In the genomic region with DNA sequence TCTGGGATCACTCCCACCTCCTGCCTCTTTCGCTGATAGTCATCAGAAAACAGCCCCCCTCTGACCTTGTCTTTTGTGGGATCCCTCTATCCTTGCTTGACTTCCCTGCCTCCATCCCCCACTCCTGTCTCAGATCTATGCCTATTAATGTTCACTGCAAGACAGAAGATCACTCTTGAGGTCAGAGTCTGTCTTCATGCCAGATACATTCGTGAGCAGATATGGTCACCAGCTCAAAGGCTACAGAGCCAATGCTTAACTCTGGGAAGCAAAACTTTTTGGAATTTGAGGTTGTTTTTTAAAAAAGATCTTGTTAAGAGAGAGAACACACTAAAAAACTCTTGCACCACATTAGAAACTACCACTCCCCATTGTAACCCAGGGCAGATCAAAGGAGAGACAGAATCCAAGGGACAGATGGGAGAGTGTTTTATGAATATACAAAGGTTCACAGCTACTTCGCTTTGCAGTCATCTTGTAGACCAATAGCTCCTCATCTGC, we compare ENCODE assay signal across 10 cellular contexts. TPM values are rescaled to one million over a fixed set of nuclear protein-coding genes. Genes with fewer than 3 reads are reported as not detected.
A peak's percentile ranks its signal among the peaks of the same experiment; 100 is the strongest.
DNase-seq lines count a peak whose midpoint lies in the region; TF ChIP-seq lines count a peak whose summit lies in the region.
"Had no signal": no experiment of that assay in that cellular context is flagged by ENCODE, and none has a peak within 500 bp of the region (broad histone marks: within the 10 kb centered on the region; RNA-seq: fewer than 3 reads in every experiment).

No MANE protein-coding gene starts in this region.

- peaks cover 82% of the 10 kb centered on the region for H3K4me1 ChIP-seq in ectodermal cell (ENCODE audit: control insufficient read depth, insufficient read depth, low read length)
- peaks cover 74% of the 10 kb centered on the region for H3K4me1 ChIP-seq in mesodermal cell (ENCODE audit: control insufficient read depth, insufficient read depth, low read length, poor library complexity, severe bottlenecking)
- H3K4me1 ChIP-seq in thyroid gland = peaks cover 93 to 98% of the 10 kb centered on the region in 2 donors

- no peak overlapping the region for H3K4me3 ChIP-seq in ectodermal cell (ENCODE audit: insufficient read depth, low read depth, low read length)
- H3K4me3 ChIP-seq in mesodermal cell (ENCODE audit: extremely low read depth, insufficient read depth, low read length, poor library complexity, severe bottlenecking) = no peak overlapping the region
- no peak overlapping the region for H3K4me3 ChIP-seq in thyroid gland (replicated peaks in 1 of 3)
- H3K4me3 ChIP-seq: HAP-1 had no signal

- H3K9me3 ChIP-seq in ectodermal cell (ENCODE audit: control insufficient read depth, low read length) (no peaks in the 10 kb centered on the region), mesodermal cell (ENCODE audit: control insufficient read depth, low read length) (no peaks in the 10 kb centered on the region), thyroid gland (no peaks in the 10 kb centered on the region)
- H3K9me3 ChIP-seq: HAP-1 had no signal

- TF ChIP-seq POLR2A in thyroid gland (IDR thresholded peaks at IDR 0.05) = no peak

- 75 to 81% methylated on average over 3 of the region's 3 CpGs for WGBS in ectodermal cell, 2 experiments
- WGBS in mesodermal cell (ENCODE audit: insufficient coverage in 2 of 2), 2 experiments = 90% methylated on average over 3 of the region's 3 CpGs
- 61 to 71% methylated on average over 3 of the region's 3 CpGs for WGBS in thyroid gland, 2 donors

- intact Hi-C loops in thyroid gland (cut with DNase I) = no loop called here

- TF ChIP-seq CTCF in thyroid gland (IDR thresholded peaks at IDR 0.05) = no peak

- peak; percentile 13 for DNase-seq in NCI-H1694 (lab: John Stamatoyannopoulos, UW)
- no peak for DNase-seq in thyroid gland
- no peak for DNase-seq in ureter (ENCODE audit: low spot score)
- no peak for DNase-seq in cerebellar cortex (ENCODE audit: low spot score)
- DNase-seq in EL = no peak
- DNase-seq: activated CD8-positive, alpha-beta memory T cell treated with anti-CD3 and anti-CD28 coated beads, Interleukin-2, amount 50 U/mL, for 48 hours; stimulated activated CD4-positive, alpha-beta T cell treated with anti-CD3 and anti-CD28 coated beads, Interleukin-4, amount 100 ng/mL, for 24 hours had no signal

- H3K27me3 ChIP-seq in ectodermal cell (ENCODE audit: control insufficient read depth, insufficient read depth, low read length, poor library complexity, severe bottlenecking) (no peaks in the 10 kb centered on the region), thyroid gland (no peaks in the 10 kb centered on the region)

- H3K27ac ChIP-seq in ectodermal cell (ENCODE audit: insufficient read depth, low read depth, low read length, poor library complexity, severe bottlenecking) (peak overlapping the region; percentile 99), mesodermal cell (ENCODE audit: low read depth, low read length, severe bottlenecking) (peak overlapping the region; percentile 71), thyroid gland (peak overlapping the region; percentile 88 to 95 (median 94))

- peaks cover 13% of the 10 kb centered on the region for H3K36me3 ChIP-seq in ectodermal cell (ENCODE audit: control insufficient read depth, insufficient read depth, low read length)
- peaks cover 79% of the 10 kb centered on the region for H3K36me3 ChIP-seq in mesodermal cell (ENCODE audit: control insufficient read depth, insufficient read depth, low read length)
- H3K36me3 ChIP-seq in thyroid gland = no peaks in the 10 kb centered on the region

RNA-seq across cellular contexts. Expression of a gene that starts 17.1 kb away (rescaled TPM):
- not detected for polyA plus RNA-seq in ectodermal cell (2013, experiment 1 of 4)
- polyA plus RNA-seq in ectodermal cell (2013, experiment 2 of 4) = not detected
- polyA plus RNA-seq in ectodermal cell (2013, experiment 3 of 4) = not detected
- not detected for polyA plus RNA-seq in ectodermal cell (2013, experiment 4 of 4)
- polyA plus RNA-seq in mesodermal cell (2013, experiment 1 of 2) = not detected
- polyA plus RNA-seq in mesodermal cell (2013, experiment 2 of 2) = not detected
- total RNA-seq in thyroid gland (under 1 TPM in 1 of 4 donors, not detected in 3; 0.89 TPM), ureter (not detected)
